22 cellular contexts compared by ENCODE assay signal in genomic region chr7:85469446-85469970, GRCh38.
DNase-seq lines count a peak whose midpoint lies in the region; ATAC-seq and TF ChIP-seq lines count a peak whose summit lies in the region.
"Had no signal": no experiment of that assay in that cellular context is flagged by ENCODE, and none has a peak within 500 bp of the region (broad histone marks: within the 10 kb centered on the region; RNA-seq: fewer than 3 reads in every experiment).

No MANE protein-coding gene starts in this region.

- peaks cover 28% of the 10 kb centered on the region for H3K4me1 Mint-ChIP-seq in chondrocyte (ENCODE audit: low read depth)
- H3K4me1 Mint-ChIP-seq: activated CD4-positive, alpha-beta memory T cell treated with anti-CD3 and anti-CD28 coated beads, Interleukin-2, amount 10 ng/mL, durations not matched to agents 7 days and 5 days; CD4-positive, CD25-positive, alpha-beta regulatory T cell; neural progenitor cell had no signal

- intact Hi-C loops in IMR-90 (cut with micrococcal nuclease) = loop anchor here (10.0 kb wide), 2 partner anchors 365 to 1545 kb away; no protein-coding TSS in a partner anchor
- intact Hi-C loops in left colon (cut with DNase I, micrococcal nuclease) = no loop called here

- TF ChIP-seq POLR2A in IMR-90 (IDR thresholded peaks at IDR 0.05; ENCODE audit: low read depth, low read length) = no peak

- no peak overlapping the region for H2AK5ac ChIP-seq in IMR-90 (ENCODE audit: low read depth, low read length)

- no peak for ATAC-seq in IMR-90 (ENCODE audit: low read depth)
- ATAC-seq in left colon = no peak
- ATAC-seq: upper lobe of right lung had no signal

- POLR2A ChIA-PET in BJ (lab: Charles Lee) (no interaction called here), IMR-90 (lab: Charles Lee; ENCODE audit: unreplicated experiment) (no interaction called here)

- H3K4me1 ChIP-seq in IMR-90 (ENCODE audit: control insufficient read depth, insufficient read depth, low read length) = no peaks in the 10 kb centered on the region
- H3K4me1 ChIP-seq: adrenal gland, neural progenitor cell, upper lobe of right lung had no signal

- H4K5ac ChIP-seq in IMR-90 (ENCODE audit: low read depth, low read length) = no peak overlapping the region

- no peaks in the 10 kb centered on the region for H3K27me3 Mint-ChIP-seq in chondrocyte (ENCODE audit: low read depth)
- H3K27me3 Mint-ChIP-seq: activated CD4-positive, alpha-beta memory T cell treated with anti-CD3 and anti-CD28 coated beads, Interleukin-2, amount 10 ng/mL, durations not matched to agents 7 days and 5 days; CD4-positive, CD25-positive, alpha-beta regulatory T cell had no signal

- CTCF ChIA-PET in BJ (lab: Yijun Ruan, JAX) = interaction anchor here (0.9 to 1.6 kb wide), 5 partner anchors 52 to 1032 kb away, joined by 3 read pairs; partner anchors contain the start of gene SEMA3D
- CTCF ChIA-PET in IMR-90 (lab: Yijun Ruan, JAX) = no interaction called here

- no peaks in the 10 kb centered on the region for H4K20me1 ChIP-seq in IMR-90 (ENCODE audit: insufficient read depth, low read length)

- H3K14ac ChIP-seq in IMR-90 (replicated peaks; ENCODE audit: low read depth, low read length) = no peak overlapping the region

- H2BK15ac ChIP-seq in IMR-90 (ENCODE audit: low read depth, low read length) = no peak overlapping the region

- no peak overlapping the region for H2BK5ac ChIP-seq in IMR-90 (ENCODE audit: low read depth, low read length, poor library complexity, severe bottlenecking)

- H3K36me3 Mint-ChIP-seq in chondrocyte (ENCODE audit: low read depth) = no peaks in the 10 kb centered on the region
- H3K36me3 Mint-ChIP-seq: CD4-positive, CD25-positive, alpha-beta regulatory T cell; neural progenitor cell had no signal

- H2AFZ ChIP-seq in IMR-90 (replicated peaks; ENCODE audit: low read length, poor library complexity) = no peak overlapping the region
- H2AFZ ChIP-seq: neural progenitor cell had no signal

- H3K36me3 ChIP-seq in BJ (ENCODE audit: control insufficient read depth, insufficient read depth, low read length) (no peaks in the 10 kb centered on the region), IMR-90 (ENCODE audit: control insufficient read depth, insufficient read depth, low read length) (no peaks in the 10 kb centered on the region)
- H3K36me3 ChIP-seq: adrenal gland, neural progenitor cell, upper lobe of right lung had no signal

- H4K8ac ChIP-seq in IMR-90 (ENCODE audit: low read depth in 2 of 2, low read length in 2 of 2) = no peak overlapping the region

- no peak overlapping the region for H3K56ac ChIP-seq in IMR-90 (ENCODE audit: extremely low read depth, insufficient read depth, low read length)

- no peak overlapping the region for H3K4me3 Mint-ChIP-seq in chondrocyte (ENCODE audit: unreplicated experiment)
- H3K4me3 Mint-ChIP-seq: activated CD4-positive, alpha-beta memory T cell treated with anti-CD3 and anti-CD28 coated beads, Interleukin-2, amount 10 ng/mL, durations not matched to agents 7 days and 5 days; CD4-positive, CD25-positive, alpha-beta regulatory T cell; HFFc6; neural progenitor cell; T-helper 2 cell treated with Interferon-gamma antibody and Interleukin-4, amounts not matched to agents 5 μg/mL and 100 μg/mL, for 36 hours had no signal

- 0 out of 2 replicates have a peak, but pooled peaks cover 4% of the 10 kb centered on the region for H3K9me1 ChIP-seq in IMR-90 (ENCODE audit: insufficient read depth, low read length)

- H4K91ac ChIP-seq in IMR-90 (ENCODE audit: insufficient read depth, low read depth, low read length) = no peak overlapping the region

- no peak overlapping the region for H3K4ac ChIP-seq in IMR-90 (ENCODE audit: low read depth, low read length)

- TF ChIP-seq CTCF in BJ (IDR thresholded peaks at IDR 0.05; ENCODE audit: insufficient read depth, low read depth, low read length) (no peak), IMR-90 (conservative IDR thresholded peaks at IDR 0.05; ENCODE audit: low read depth, low read length) (no peak), chondrocyte (IDR thresholded peaks at IDR 0.05) (no peak)

- no peaks in the 10 kb centered on the region for H3K9me3 ChIP-seq in IMR-90 (ENCODE audit: control insufficient read depth, insufficient read depth, low read length)
- H3K9me3 ChIP-seq: adrenal gland, SK-N-SH, upper lobe of right lung had no signal

- dilution Hi-C loops in IMR-90 (cut with HindIII; ENCODE audit: low sequenced_read_pairs, unreplicated experiment) = no loop called here

- H3K4me2 ChIP-seq in IMR-90 (ENCODE audit: low read depth, low read length) = no peak overlapping the region
- H3K4me2 ChIP-seq: neural progenitor cell, SK-N-SH had no signal

- DNase-seq in BJ (ENCODE audit: low read depth) (peak; percentile 28), IMR-90 (peak; percentile 20), chondrocyte (ENCODE audit: low spot score) (no peak), kidney glomerular epithelial cell (lab: John Stamatoyannopoulos, UW) (peak; percentile 3), NCI-H1436 treated with DMSO at 0.1 percent for 48 hours (lab: John Stamatoyannopoulos, UW) (no peak), left colon (no peak)
- DNase-seq in activated CD8-positive, alpha-beta memory T cell treated with anti-CD3 and anti-CD28 coated beads, Interleukin-2, amount 50 U/mL, for 48 hours = no peak
- DNase-seq: activated CD4-positive, alpha-beta memory T cell treated with anti-CD3 and anti-CD28 coated beads, Interleukin-2, amount 10 ng/mL, durations not matched to agents 7 days and 5 days; adrenal gland; CD4-positive, CD25-positive, alpha-beta regulatory T cell; dermis blood vessel endothelial cell; GDM1; HFFc6; NCI-H1092 treated with DMSO at 0.1 percent for 48 hours; NCI-H2029; NCI-H446; RPMI8226; SK-N-SH; upper lobe of right lung had no signal

- no peaks in the 10 kb centered on the region for H3K9me3 Mint-ChIP-seq in chondrocyte (ENCODE audit: low read depth)
- H3K9me3 Mint-ChIP-seq: activated CD4-positive, alpha-beta memory T cell treated with anti-CD3 and anti-CD28 coated beads, Interleukin-2, amount 10 ng/mL, durations not matched to agents 7 days and 5 days; HFFc6; neural progenitor cell; T-helper 2 cell treated with Interferon-gamma antibody and Interleukin-4, amounts not matched to agents 5 μg/mL and 100 μg/mL, for 36 hours had no signal

- no peaks in the 10 kb centered on the region for H3K79me1 ChIP-seq in IMR-90 (ENCODE audit: low read depth in 1 of 2, low read length in 2 of 2)

- no peak overlapping the region for H3K27ac ChIP-seq in IMR-90 (ENCODE audit: insufficient read depth, low read length)
- H3K27ac ChIP-seq: adrenal gland, neural progenitor cell, upper lobe of right lung had no signal

- no peak overlapping the region for H2BK20ac ChIP-seq in IMR-90 (ENCODE audit: low read depth, low read length)

- TF ChIP-seq RAD21 in IMR-90 (IDR thresholded peaks at IDR 0.05; ENCODE audit: low read length) = no peak

- H3K27ac Mint-ChIP-seq in chondrocyte (ENCODE audit: unreplicated experiment) = peak overlapping the region; percentile 80
- H3K27ac Mint-ChIP-seq: activated CD4-positive, alpha-beta memory T cell treated with anti-CD3 and anti-CD28 coated beads, Interleukin-2, amount 10 ng/mL, durations not matched to agents 7 days and 5 days; CD4-positive, CD25-positive, alpha-beta regulatory T cell; HFFc6; neural progenitor cell; T-helper 2 cell treated with Interferon-gamma antibody and Interleukin-4, amounts not matched to agents 5 μg/mL and 100 μg/mL, for 36 hours had no signal

- no TSS peak for BruUV-seq in IMR-90 (replicated peaks; lab: Mats Ljungman, UMichigan)

- H3K23ac ChIP-seq in IMR-90 (ENCODE audit: low read depth, low read length) = no peak overlapping the region

- H2AK9ac ChIP-seq in IMR-90 (replicated peaks; ENCODE audit: low read depth, low read length, poor library complexity) = no peak overlapping the region

- in situ Hi-C loops in IMR-90 (cut with MboI; ENCODE audit: low sequenced_read_pairs) = loop anchor here (10.0 kb wide), 2 partner anchors 285 to 415 kb away; partner anchors contain the start of gene SEMA3D

- peak overlapping the region; percentile 68; the same call in 1 of the 2 replicates for H3K18ac ChIP-seq in IMR-90 (ENCODE audit: low read depth, low read length)

- H3K27me3 ChIP-seq in BJ (ENCODE audit: control insufficient read depth, insufficient read depth, low read length) (no peaks in the 10 kb centered on the region), IMR-90 (ENCODE audit: control insufficient read depth, insufficient read depth, low read length) (no peaks in the 10 kb centered on the region)
- H3K27me3 ChIP-seq: adrenal gland, neural progenitor cell, upper lobe of right lung had no signal

- no peak overlapping the region for H3K9ac ChIP-seq in IMR-90 (ENCODE audit: low read depth, low read length)
- H3K9ac ChIP-seq: neural progenitor cell, SK-N-SH had no signal

- no CpG with 5 or more reads among the region's 1 CpG for WGBS in IMR-90 (ENCODE audit: extremely low coverage in 2 of 2, insufficient read length in 1 of 2), 2 experiments

- H3K4me3 ChIP-seq in BJ (ENCODE audit: low read depth, low read length) (no peak overlapping the region), IMR-90 (ENCODE audit: insufficient read depth, low read depth, low read length) (no peak overlapping the region)
- H3K4me3 ChIP-seq: adrenal gland, lung, neural progenitor cell, upper lobe of right lung had no signal

- H2BK120ac ChIP-seq in IMR-90 (ENCODE audit: low read depth, low read length) = no peak overlapping the region

TF ChIP-seq in IMR-90, 13 proteins besides CTCF, POLR2A, EP300 and RAD21 (continues in another document):
- no peak for TF ChIP-seq NFE2L2 (IDR thresholded peaks at IDR 0.05; ENCODE audit: low read depth, low read length)
- no peak for TF ChIP-seq RFX5 (IDR thresholded peaks at IDR 0.05; ENCODE audit: low read depth, low read length)
- no peak for TF ChIP-seq MAZ (IDR thresholded peaks at IDR 0.05; ENCODE audit: borderline replicate concordance, low read depth, low read length)
- TF ChIP-seq BHLHE40 (IDR thresholded peaks at IDR 0.05; ENCODE audit: low read depth, low read length) = no peak
- TF ChIP-seq RCOR1 (IDR thresholded peaks at IDR 0.05; ENCODE audit: insufficient replicate concordance, low read length) = no peak
- TF ChIP-seq FOS (IDR thresholded peaks at IDR 0.05; ENCODE audit: low read depth, low read length) = no peak
- TF ChIP-seq ELK1 (IDR thresholded peaks at IDR 0.05; ENCODE audit: borderline replicate concordance, low read depth, low read length) = no peak
- TF ChIP-seq MAFK (IDR thresholded peaks at IDR 0.05; ENCODE audit: low read depth, low read length) = no peak
- TF ChIP-seq SMC3 (IDR thresholded peaks at IDR 0.05; ENCODE audit: low read depth, low read length) = no peak
- no peak for TF ChIP-seq MXI1 (IDR thresholded peaks at IDR 0.05; ENCODE audit: borderline replicate concordance, low read depth, low read length)

Comparison
In these comparisons a context has a peak if more than half of its experiments do, and no peak if none do; other contexts are left out.
1. DNase-seq: peak in BJ (single experiment), IMR-90 (single experiment) and kidney glomerular epithelial cell (single experiment); none in chondrocyte (single experiment), NCI-H1436 treated with DMSO at 0.1 percent for 48 hours (single experiment), left colon (0 of 2) and activated CD8-positive, alpha-beta memory T cell treated with anti-CD3 and anti-CD28 coated beads, Interleukin-2, amount 50 U/mL, for 48 hours (single experiment).